In genomic region chr19:8316351-8317125, GRCh38 we compare ENCODE assay signal across 15 cellular contexts. TPM values are rescaled to one million over a fixed set of nuclear protein-coding genes. Genes with fewer than 3 reads are reported as not detected.
DNase-seq lines count a peak whose midpoint lies in the region; ATAC-seq and TF ChIP-seq lines count a peak whose summit lies in the region.
"Had no signal": no experiment of that assay in that cellular context is flagged by ENCODE, and none has a peak within 500 bp of the region (broad histone marks: within the 10 kb centered on the region; RNA-seq: fewer than 3 reads in every experiment).

No MANE protein-coding gene starts in this region.

- peaks cover 10% of the 10 kb centered on the region for H3K79me2 ChIP-seq in mesendoderm (ENCODE audit: control insufficient read depth, insufficient read depth, low read length)

- H3K56ac ChIP-seq in mesendoderm (ENCODE audit: low read length), result peak overlapping the region; percentile 54

- no peaks in the 10 kb centered on the region for H3K9me3 ChIP-seq in right atrium auricular region
- H3K9me3 ChIP-seq: A549 had no signal

- peak overlapping the region; percentile 56 for H2BK120ac ChIP-seq in mesendoderm (ENCODE audit: low read depth, low read length)

- peak overlapping the region; percentile 40 for H3K9ac ChIP-seq in mesendoderm (ENCODE audit: low read length)

- H3K18ac ChIP-seq in mesendoderm (ENCODE audit: low read length), result peak overlapping the region; percentile 88

- H3K4me3 Mint-ChIP-seq in type B pancreatic cell, result no peak overlapping the region
- H3K4me3 Mint-ChIP-seq: CD8-positive, alpha-beta T cell; T-helper 2 cell treated with Interferon-gamma antibody and Interleukin-4, amounts not matched to agents 5 μg/mL and 100 μg/mL, for 36 hours had no signal

- H3K27ac Mint-ChIP-seq in type B pancreatic cell, result no peak overlapping the region
- H3K27ac Mint-ChIP-seq: CD8-positive, alpha-beta T cell; T-helper 2 cell treated with Interferon-gamma antibody and Interleukin-4, amounts not matched to agents 5 μg/mL and 100 μg/mL, for 36 hours had no signal

- H3K36me3 ChIP-seq in right atrium auricular region, result peaks cover 24% of the 10 kb centered on the region
- no peaks in the 10 kb centered on the region for H3K36me3 ChIP-seq in mesendoderm (ENCODE audit: control insufficient read depth, insufficient read depth, low read length)

- H3K79me1 ChIP-seq in mesendoderm (ENCODE audit: low read length), result peaks cover 5% of the 10 kb centered on the region

- H3K27ac ChIP-seq in right atrium auricular region (no peak overlapping the region), mesendoderm (ENCODE audit: low read depth, low read length) (peak overlapping the region; percentile 94)
- H3K27ac ChIP-seq: A549 had no signal

- no peak overlapping the region for H4K5ac ChIP-seq in mesendoderm (ENCODE audit: low read length)

- DNase-seq in Right ventricle myocardium inferior (ENCODE audit: missing footprints), result peak; percentile 49
- DNase-seq in right atrium auricular region (ENCODE audit: low spot score), result no peak
- no peak for DNase-seq in mesendoderm
- no peak for DNase-seq in type B pancreatic cell (ENCODE audit: extremely low spot score, unreplicated experiment)
- DNase-seq: activated naive CD4-positive, alpha-beta T cell treated with anti-CD3 and anti-CD28 coated beads, Interleukin-2, amount 50 U/mL, for 16 hours; activated T-cell treated with anti-CD3 and anti-CD28 coated beads for 4 hours; CD8-positive, alpha-beta T cell; hippocampal formation; IMR-90; NCI-H1092 treated with DMSO at 0.1 percent for 48 hours; NCI-H2171 treated with DMSO at 0.1 percent for 48 hours; SHP77 had no signal

- H3K27me3 ChIP-seq in right atrium auricular region (no peaks in the 10 kb centered on the region), mesendoderm (ENCODE audit: insufficient read depth, low read length, poor library complexity) (no peaks in the 10 kb centered on the region)

- peaks cover 0 to 27% of the 10 kb centered on the region in 2 donors for H3K4me1 ChIP-seq in right atrium auricular region
- H3K4me1 ChIP-seq in mesendoderm (ENCODE audit: control insufficient read depth, low read depth, low read length), result peaks cover 6% of the 10 kb centered on the region

- H2BK5ac ChIP-seq in mesendoderm (ENCODE audit: low read length), result peak overlapping the region; percentile 73

- H3K4me1 Mint-ChIP-seq in type B pancreatic cell (ENCODE audit: unreplicated experiment), result peaks cover 9% of the 10 kb centered on the region

- H3K27me3 Mint-ChIP-seq in type B pancreatic cell, result no peaks in the 10 kb centered on the region

- peak overlapping the region; percentile 95 for H3K4ac ChIP-seq in mesendoderm (ENCODE audit: low read depth, low read length)

- no peaks in the 10 kb centered on the region for H3K36me3 Mint-ChIP-seq in type B pancreatic cell

- H2AK5ac ChIP-seq in mesendoderm (ENCODE audit: low read length), result no peak overlapping the region

- no CpG with 5 or more reads among the region's 14 CpGs for WGBS in mesendoderm (ENCODE audit: extremely low coverage, insufficient coverage, low lambda C conversion rate)

- TF ChIP-seq CTCF in right atrium auricular region (IDR thresholded peaks at IDR 0.05), result no peak
- no peak for TF ChIP-seq CTCF in type B pancreatic cell (conservative IDR thresholded peaks at IDR 0.05)

- H3K23ac ChIP-seq in mesendoderm (ENCODE audit: low read length), result peak overlapping the region; percentile 54

- no peaks in the 10 kb centered on the region for H3K9me3 Mint-ChIP-seq in type B pancreatic cell
- H3K9me3 Mint-ChIP-seq: CD8-positive, alpha-beta T cell; T-helper 2 cell treated with Interferon-gamma antibody and Interleukin-4, amounts not matched to agents 5 μg/mL and 100 μg/mL, for 36 hours had no signal

- no peak overlapping the region for H3K4me2 ChIP-seq in mesendoderm (ENCODE audit: low read length)
- H3K4me2 ChIP-seq: A549 had no signal

- intact Hi-C loops in Right ventricle myocardium inferior (cut with DNase I), result no loop called here

- no peak overlapping the region for H3K4me3 ChIP-seq in right atrium auricular region
- H3K4me3 ChIP-seq in mesendoderm (ENCODE audit: low read length), result no peak overlapping the region
- H3K4me3 ChIP-seq: A549 had no signal

- H4K8ac ChIP-seq in mesendoderm (ENCODE audit: low read depth, low read length), result no peak overlapping the region

- no peak for ATAC-seq in Right ventricle myocardium inferior
- ATAC-seq: A549; CD8-positive, alpha-beta T cell had no signal

- no peak overlapping the region for H2BK15ac ChIP-seq in mesendoderm (replicated peaks; ENCODE audit: low read depth)

RNA-seq across cellular contexts. Expression of gene NDUFA7, which starts 4.6 kb away (rescaled TPM):
- total RNA-seq in Right ventricle myocardium inferior, result 129 TPM
- total RNA-seq in right atrium auricular region, result 10 to 100 TPM; 81.0 to 82.0 TPM
- 140 TPM for polyA plus RNA-seq in mesendoderm (2013, experiment 1 of 2)
- 141 TPM for polyA plus RNA-seq in mesendoderm (2013, experiment 2 of 2)
- 46.8 and 52.5 TPM in 2 replicates for total RNA-seq in type B pancreatic cell (ENCODE audit: low replicate concordance)

RNA-seq across cellular contexts. Expression of gene RPS28, which starts 4.8 kb away (rescaled TPM):
- total RNA-seq in Right ventricle myocardium inferior (1,212 TPM), right atrium auricular region (100 to 1,000 TPM; 158 to 402 TPM), type B pancreatic cell (ENCODE audit: low replicate concordance) (1,715 and 2,131 TPM in 2 replicates)
- polyA plus RNA-seq in mesendoderm (2013, experiment 1 of 2), result 1,804 TPM
- polyA plus RNA-seq in mesendoderm (2013, experiment 2 of 2), result 1,761 TPM

RNA-seq across cellular contexts. Expression of gene CD320, which starts 8.4 kb away (rescaled TPM):
- total RNA-seq in Right ventricle myocardium inferior, result 32.9 TPM
- 10 to 100 TPM; 48.8 to 51.0 TPM for total RNA-seq in right atrium auricular region
- 44.9 TPM for polyA plus RNA-seq in mesendoderm (2013, experiment 1 of 2)
- polyA plus RNA-seq in mesendoderm (2013, experiment 2 of 2), result 45.2 TPM
- total RNA-seq in type B pancreatic cell (ENCODE audit: low replicate concordance), result 22.7 and 52.3 TPM in 2 replicates

RNA-seq across cellular contexts. Expression of gene KANK3, which starts 26.5 kb away (rescaled TPM):
- total RNA-seq in Right ventricle myocardium inferior (20.5 TPM), right atrium auricular region (10 to 100 TPM; 12.8 to 18.4 TPM), type B pancreatic cell (ENCODE audit: low replicate concordance) (1.6 and 3.1 TPM in 2 replicates)
- polyA plus RNA-seq in mesendoderm (2013, experiment 1 of 2), result 0.41 TPM
- 0.50 TPM for polyA plus RNA-seq in mesendoderm (2013, experiment 2 of 2)
- total RNA-seq: IMR-90 had no signal

RNA-seq across cellular contexts. Expression of gene ANGPTL4, which starts 47.4 kb away (rescaled TPM):
- total RNA-seq in Right ventricle myocardium inferior, result 24.6 TPM
- total RNA-seq in right atrium auricular region, result 10 to 100 TPM; 32.6 to 69.1 TPM
- 0.22 TPM for polyA plus RNA-seq in mesendoderm (2013, experiment 1 of 2)
- 0.18 TPM for polyA plus RNA-seq in mesendoderm (2013, experiment 2 of 2)
- total RNA-seq in type B pancreatic cell (ENCODE audit: low replicate concordance), result 4.2 and 4.7 TPM in 2 replicates
- total RNA-seq: CD8-positive, alpha-beta T cell; myocyte had no signal
